In the genomic region with DNA sequence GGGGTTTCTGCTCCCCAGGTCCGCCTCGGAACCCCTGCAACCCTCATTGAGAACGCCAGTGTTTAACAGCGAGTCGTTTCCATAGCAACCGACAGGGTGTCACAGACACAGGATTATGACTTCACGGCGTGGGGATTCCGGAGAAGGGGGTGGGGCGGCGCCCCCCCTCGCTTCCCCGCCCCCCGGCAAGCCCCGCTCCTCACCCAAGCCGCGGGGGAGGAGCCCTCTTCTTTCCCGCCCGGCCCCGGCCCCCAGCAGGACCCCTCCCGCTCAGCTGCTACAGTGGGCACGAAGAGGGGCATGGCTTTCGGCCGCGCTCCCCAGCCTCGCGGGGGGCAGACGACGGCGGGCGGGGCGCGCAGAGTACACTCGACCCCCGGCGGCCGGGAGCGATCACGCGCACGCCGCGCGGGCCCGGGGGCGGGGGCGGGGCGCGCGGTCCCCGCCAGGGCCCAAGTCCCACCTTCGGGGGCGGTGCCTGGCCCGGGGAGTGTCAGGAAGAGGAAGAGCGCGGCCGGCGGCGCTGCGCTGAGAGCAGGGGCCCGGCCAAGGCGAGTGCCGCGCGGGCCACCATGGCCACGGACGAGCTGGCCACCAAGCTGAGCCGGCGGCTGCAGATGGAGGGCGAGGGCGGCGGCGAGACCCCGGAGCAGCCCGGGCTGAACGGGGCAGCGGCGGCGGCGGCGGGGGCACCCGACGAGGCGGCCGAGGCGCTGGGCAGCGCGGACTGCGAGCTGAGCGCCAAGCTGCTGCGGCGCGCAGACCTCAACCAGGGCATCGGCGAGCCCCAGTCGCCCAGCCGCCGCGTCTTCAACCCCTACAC, we compare ENCODE assay signal across 8 cellular contexts. TPM values are rescaled to one million over a fixed set of nuclear protein-coding genes. Genes with fewer than 3 reads are reported as not detected.
DNase-seq lines count a peak whose midpoint lies in the region; ATAC-seq and TF ChIP-seq lines count a peak whose summit lies in the region.

A gene with protein sequence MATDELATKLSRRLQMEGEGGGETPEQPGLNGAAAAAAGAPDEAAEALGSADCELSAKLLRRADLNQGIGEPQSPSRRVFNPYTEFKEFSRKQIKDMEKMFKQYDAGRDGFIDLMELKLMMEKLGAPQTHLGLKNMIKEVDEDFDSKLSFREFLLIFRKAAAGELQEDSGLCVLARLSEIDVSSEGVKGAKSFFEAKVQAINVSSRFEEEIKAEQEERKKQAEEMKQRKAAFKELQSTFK (plus strand): TSS at position 489 of the 823 bp plus-strand sequence. CDS start 84 bp downstream, at position 573.

- in situ Hi-C loops in endometrial microvascular endothelial cells (cut with HindIII; ENCODE audit: inconsistent ontology term, low pct_unique_long_range_greater_than_20kb, low sequenced_read_pairs): loop anchor here (10.0 to 25.0 kb wide), 2 partner anchors 75 to 297 kb away; no protein-coding TSS in a partner anchor

- DNase-seq in NOMO-1 treated with dmso at 0.1 percent for 144 hours (lab: John Stamatoyannopoulos, UW; ENCODE audit: unreplicated experiment): peak; percentile 75
- peak; percentile 94 for DNase-seq in activated CD8-positive, alpha-beta memory T cell treated with anti-CD3 and anti-CD28 coated beads, Interleukin-2, amount 50 U/mL, for 1 hour (ENCODE audit: extremely low read depth)
- DNase-seq in midbrain (lab: John Stamatoyannopoulos, UW): peak; percentile 52
- DNase-seq in stimulated activated CD8-positive, alpha-beta memory T cell treated with anti-CD3 and anti-CD28 coated beads, Interleukin-15, amount 100 ng/mL, for 48 hours (ENCODE audit: low read depth in 2 of 2): peak; percentile 76 to 78

- no peak for TF ChIP-seq CTCF in C4-2B (conservative IDR thresholded peaks at IDR 0.05)

- H3K27ac ChIP-seq in C4-2B: peak within 1 kb of the TSS; percentile 82

- ATAC-seq in GM19395 (IDR thresholded peaks at IDR 0.05; ENCODE audit: unreplicated experiment) (peak; percentile 79), HG03571 (IDR thresholded peaks at IDR 0.05; ENCODE audit: unreplicated experiment) (peak; percentile 69)

RNA-seq across cellular contexts. Expression of the gene that starts here (rescaled TPM):
- 162 TPM for total RNA-seq in endometrial microvascular endothelial cells (ENCODE audit: inconsistent ontology term)

Comparison
In these comparisons a context has a peak if more than half of its experiments do, and no peak if none do; other contexts are left out.
1. Peak in every context shown above with its lines: DNase-seq, ATAC-seq and H3K27ac ChIP-seq.